16 cellular contexts compared by ENCODE assay signal in genomic region chr4:65033899-65034298, GRCh38.
DNase-seq lines count a peak whose midpoint lies in the region; ATAC-seq and TF ChIP-seq lines count a peak whose summit lies in the region.
"Had no signal": no experiment of that assay in that cellular context is flagged by ENCODE, and none has a peak within 500 bp of the region (broad histone marks: within the 10 kb centered on the region; RNA-seq: fewer than 3 reads in every experiment).

No MANE protein-coding gene starts in this region.

- no peak for TF ChIP-seq CTCF in MCF 10A (IDR thresholded peaks at IDR 0.05; ENCODE audit: unreplicated experiment)
- peak in 1 of 2 donors; percentile 9 for TF ChIP-seq CTCF in mammary epithelial cell (conservative IDR thresholded peaks at IDR 0.05 in 1 of 2, IDR thresholded peaks at IDR 0.05 in 1 of 2; ENCODE audit: extremely low read depth in 1 of 2, insufficient read depth in 1 of 2, low read depth in 1 of 2, low read length in 2 of 2)
- peak; percentile 82 for TF ChIP-seq CTCF in PC-3 (conservative IDR thresholded peaks at IDR 0.05; ENCODE audit: low read depth, low read length)
- TF ChIP-seq CTCF in epithelial cell of proximal tubule (conservative IDR thresholded peaks at IDR 0.05; ENCODE audit: low read depth, low read length) = peak; percentile 33
- TF ChIP-seq CTCF in type B pancreatic cell (conservative IDR thresholded peaks at IDR 0.05) = peak; percentile 63

- 62% methylated on average over 2 of the region's 2 CpGs for WGBS in mammary epithelial cell (ENCODE audit: low coverage, missing lambda C conversion rate)

- no peak overlapping the region for H2AFZ ChIP-seq in mammary epithelial cell (ENCODE audit: low read depth, low read length)
- H2AFZ ChIP-seq in PC-3 (ENCODE audit: low read length) = no peak overlapping the region
- H2AFZ ChIP-seq: parathyroid adenoma had no signal

- no peaks in the 10 kb centered on the region for H3K9me2 ChIP-seq in PC-3 (replicated peaks; ENCODE audit: low read length)

- no peaks in the 10 kb centered on the region for H3K36me3 Mint-ChIP-seq in MCF 10A (ENCODE audit: insufficient read depth, unreplicated experiment)
- H3K36me3 Mint-ChIP-seq in type B pancreatic cell = no peaks in the 10 kb centered on the region

- H3K27ac Mint-ChIP-seq in MCF 10A (ENCODE audit: low read depth, unreplicated experiment) = no peak overlapping the region
- no peak overlapping the region for H3K27ac Mint-ChIP-seq in type B pancreatic cell

- H3K4me1 Mint-ChIP-seq in MCF 10A (ENCODE audit: insufficient read depth, unreplicated experiment) (peaks cover 4% of the 10 kb centered on the region), type B pancreatic cell (ENCODE audit: unreplicated experiment) (no peaks in the 10 kb centered on the region)

- H4K20me1 ChIP-seq in mammary epithelial cell (ENCODE audit: insufficient read depth, low read length) = no peaks in the 10 kb centered on the region
- no peaks in the 10 kb centered on the region for H4K20me1 ChIP-seq in PC-3 (ENCODE audit: low read length)

- intact Hi-C loops in MCF 10A (cut with micrococcal nuclease) = no loop called here
- intact Hi-C loops in mammary epithelial cell (cut with micrococcal nuclease) = no loop called here
- intact Hi-C loops in PC-3 (cut with micrococcal nuclease) = no loop called here

- dilution Hi-C loops in mammary epithelial cell (cut with HindIII; ENCODE audit: low sequenced_read_pairs) = no loop called here

- CTCF ChIA-PET in MCF 10A (lab: Yijun Ruan, JAX) = interaction anchor here (0.6 to 1.2 kb wide), 8 partner anchors 11 to 937 kb away, joined by 3 to 6 read pairs (median 3); no protein-coding TSS in a partner anchor
- CTCF ChIA-PET in mammary epithelial cell (lab: Charles Lee; ENCODE audit: low non-redundant PET) = no interaction called here
- CTCF ChIA-PET in PC-3 (lab: Charles Lee) = no interaction called here

- H3K27ac ChIP-seq in mammary epithelial cell (ENCODE audit: insufficient read depth, low read depth, low read length) (no peak overlapping the region), PC-3 (ENCODE audit: low read length) (no peak overlapping the region)
- H3K27ac ChIP-seq: body of pancreas, gastroesophageal sphincter, parathyroid adenoma, stomach had no signal

- no peaks in the 10 kb centered on the region for H3K27me3 ChIP-seq in mammary epithelial cell (ENCODE audit: insufficient read depth, low read length)
- no peaks in the 10 kb centered on the region for H3K27me3 ChIP-seq in PC-3 (ENCODE audit: low read length)
- H3K27me3 ChIP-seq: body of pancreas, gastroesophageal sphincter, stomach had no signal

- in situ Hi-C loops in mammary epithelial cell (cut with MboI; ENCODE audit: low sequenced_read_pairs in 2 of 2) = no loop called here

- peak; percentile 51 for ATAC-seq in PC-3
- no peak for ATAC-seq in HG03039 (IDR thresholded peaks at IDR 0.05; ENCODE audit: unreplicated experiment)
- ATAC-seq: body of pancreas, gastroesophageal sphincter had no signal

- H3K9me3 Mint-ChIP-seq in MCF 10A (ENCODE audit: unreplicated experiment) (no peaks in the 10 kb centered on the region), type B pancreatic cell (peaks cover 8% of the 10 kb centered on the region)

- no TSS peak for BruUV-seq in MCF 10A (replicated peaks; lab: Mats Ljungman, UMichigan)
- BruUV-seq in mammary epithelial cell (replicated peaks; lab: Mats Ljungman, UMichigan) = no TSS peak
- BruUV-seq in PC-3 (replicated peaks; lab: Mats Ljungman, UMichigan) = no TSS peak

- H3K36me3 ChIP-seq in mammary epithelial cell (ENCODE audit: insufficient read depth, low read length) = no peaks in the 10 kb centered on the region
- no peaks in the 10 kb centered on the region for H3K36me3 ChIP-seq in PC-3 (ENCODE audit: low read depth, low read length)
- H3K36me3 ChIP-seq: gastroesophageal sphincter, stomach had no signal

- H3K4me3 Mint-ChIP-seq in MCF 10A (ENCODE audit: unreplicated experiment) (no peak overlapping the region), type B pancreatic cell (no peak overlapping the region)

- no peaks in the 10 kb centered on the region for H3K79me2 ChIP-seq in mammary epithelial cell (ENCODE audit: insufficient read depth, low read length)
- no peaks in the 10 kb centered on the region for H3K79me2 ChIP-seq in PC-3 (ENCODE audit: low read length)
- H3K79me2 ChIP-seq: parathyroid adenoma had no signal

- H3K4me3 ChIP-seq in mammary epithelial cell (replicated peaks in 1 of 3; ENCODE audit: insufficient read depth in 1 of 3, low read depth in 2 of 3, low read length in 3 of 3) (no peak overlapping the region), PC-3 (ENCODE audit: low read length) (no peak overlapping the region), epithelial cell of proximal tubule (ENCODE audit: low read depth, low read length) (no peak overlapping the region)
- H3K4me3 ChIP-seq: body of pancreas, gastroesophageal sphincter, stomach had no signal

- H3K27me3 Mint-ChIP-seq in MCF 10A (ENCODE audit: insufficient read depth, unreplicated experiment) = no peaks in the 10 kb centered on the region
- H3K27me3 Mint-ChIP-seq in type B pancreatic cell = no peaks in the 10 kb centered on the region

- no peaks in the 10 kb centered on the region for H3F3A ChIP-seq in PC-3 (ENCODE audit: low read length, unreplicated experiment)

- DNase-seq in MCF 10A (ENCODE audit: unreplicated experiment) (peak; percentile 12), mammary epithelial cell (no peak), PC-3 (peak; percentile 53), epithelial cell of proximal tubule (ENCODE audit: low read depth) (no peak), type B pancreatic cell (ENCODE audit: extremely low spot score, unreplicated experiment) (no peak)
- no peak for DNase-seq in effector CD4-positive, alpha-beta T cell
- DNase-seq in activated CD4-positive, alpha-beta T cell treated with anti-CD3 and anti-CD28 coated beads for 48 hours = no peak
- DNase-seq: activated gamma-delta T cell treated with Interleukin-2 at 50 U/mL for 16 hours; body of pancreas; islet precursor cell; NCI-H2029 treated with DMSO at 0.1 percent for 48 hours; NK-92 treated with Interleukin-12 subunit alpha and Interleukin-12 subunit beta, amount 100 ng/mL, for 24 hours; stomach had no signal

- H3K4me1 ChIP-seq in mammary epithelial cell (ENCODE audit: insufficient read depth, low read length) (no peaks in the 10 kb centered on the region), PC-3 (ENCODE audit: insufficient read depth, low read length) (0 out of 2 replicates have a peak, but pooled peaks cover 3% of the 10 kb centered on the region)
- H3K4me1 ChIP-seq: body of pancreas, gastroesophageal sphincter, parathyroid adenoma, stomach had no signal

- POLR2A ChIA-PET in MCF 10A (lab: Yijun Ruan, JAX) = no interaction called here
- POLR2A ChIA-PET in PC-3 (lab: Charles Lee; ENCODE audit: unreplicated experiment) = no interaction called here

- H3K9ac ChIP-seq in mammary epithelial cell (ENCODE audit: insufficient read depth, low read length) (no peak overlapping the region), PC-3 (ENCODE audit: low read length) (no peak overlapping the region)
- H3K9ac ChIP-seq: parathyroid adenoma had no signal

- H3K4me2 ChIP-seq in mammary epithelial cell (ENCODE audit: insufficient read depth, low read depth, low read length) (no peak overlapping the region), PC-3 (ENCODE audit: low read length) (no peak overlapping the region)

- H3K9me3 ChIP-seq in mammary epithelial cell (replicated peaks; ENCODE audit: insufficient read depth, low read length) (no peaks in the 10 kb centered on the region), PC-3 (ENCODE audit: low read length) (no peaks in the 10 kb centered on the region)
- H3K9me3 ChIP-seq: body of pancreas, gastroesophageal sphincter, stomach had no signal

Comparison
In these comparisons a context has a peak if more than half of its experiments do, and no peak if none do; other contexts are left out.
1. DNase-seq: peak in MCF 10A (single experiment) and PC-3 (single experiment); none in mammary epithelial cell (single experiment), epithelial cell of proximal tubule (single experiment), type B pancreatic cell (single experiment), effector CD4-positive, alpha-beta T cell (single experiment) and activated CD4-positive, alpha-beta T cell treated with anti-CD3 and anti-CD28 coated beads for 48 hours (single experiment).